1 cellular context compared by ENCODE assay signal in the genomic region with DNA sequence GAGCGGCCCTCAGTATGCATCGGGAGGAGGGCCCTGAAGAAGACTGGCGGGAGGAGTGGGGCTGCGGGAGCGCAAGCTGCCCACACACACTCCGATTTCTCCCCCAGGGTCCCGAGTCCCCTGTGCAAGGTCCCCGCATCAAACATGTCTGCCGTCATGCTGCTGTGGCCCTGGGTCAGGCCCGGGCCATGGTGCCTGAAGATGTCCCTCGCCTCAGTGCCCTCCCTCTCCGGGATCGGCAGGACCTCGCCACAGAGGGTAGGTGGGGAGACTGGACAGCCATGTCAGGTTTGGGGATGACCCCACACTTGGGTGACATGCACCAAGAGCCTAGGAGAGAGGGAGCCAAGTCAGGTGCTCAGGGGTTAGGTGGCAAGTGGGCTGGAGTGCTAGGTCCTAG.
TF ChIP-seq lines count a peak whose summit lies in the region.

No MANE protein-coding gene starts in this region.

TF ChIP-seq in K562, 482 proteins besides CTCF, POLR2A, EP300 and RAD21:
- TF ChIP-seq ZNF316 (IDR thresholded peaks at IDR 0.05) (no peak), POLR2G (IDR thresholded peaks at IDR 0.05; ENCODE audit: low read depth, low read length) (peak; percentile 65), ATF7 (IDR thresholded peaks at IDR 0.05) (no peak), TRIM24 (IDR thresholded peaks at IDR 0.05) (no peak), RBFOX2 (IDR thresholded peaks at IDR 0.05; ENCODE audit: low read depth, low read length) (peak; percentile 67), FOXM1 (IDR thresholded peaks at IDR 0.05; ENCODE audit: low read depth) (no peak), FOXM1 (CRISPR knock-in tag; IDR thresholded peaks at IDR 0.05; ENCODE audit: low read depth) (no peak), CBFA2T2 (conservative IDR thresholded peaks at IDR 0.05) (no peak), CBX8 (IDR thresholded peaks at IDR 0.05; ENCODE audit: borderline replicate concordance, extremely low read depth, low read depth, low read length, poor library complexity, severe bottlenecking) (no peak), JUN (IDR thresholded peaks at IDR 0.05; ENCODE audit: borderline replicate concordance, low read depth, low read length) (no peak), JUN (CRISPR knock-in tag; IDR thresholded peaks at IDR 0.05; ENCODE audit: borderline replicate concordance) (no peak), EWSR1 (IDR thresholded peaks at IDR 0.05; ENCODE audit: borderline replicate concordance, low read depth, partially characterized antibody) (no peak), ZNF133 (CRISPR knock-in tag; IDR thresholded peaks at IDR 0.05) (no peak), RB1 (IDR thresholded peaks at IDR 0.05; ENCODE audit: low read depth) (no peak), SMARCB1 (IDR thresholded peaks at IDR 0.05; ENCODE audit: insufficient read length, low read depth) (no peak)
- TF ChIP-seq, protein P1, sequence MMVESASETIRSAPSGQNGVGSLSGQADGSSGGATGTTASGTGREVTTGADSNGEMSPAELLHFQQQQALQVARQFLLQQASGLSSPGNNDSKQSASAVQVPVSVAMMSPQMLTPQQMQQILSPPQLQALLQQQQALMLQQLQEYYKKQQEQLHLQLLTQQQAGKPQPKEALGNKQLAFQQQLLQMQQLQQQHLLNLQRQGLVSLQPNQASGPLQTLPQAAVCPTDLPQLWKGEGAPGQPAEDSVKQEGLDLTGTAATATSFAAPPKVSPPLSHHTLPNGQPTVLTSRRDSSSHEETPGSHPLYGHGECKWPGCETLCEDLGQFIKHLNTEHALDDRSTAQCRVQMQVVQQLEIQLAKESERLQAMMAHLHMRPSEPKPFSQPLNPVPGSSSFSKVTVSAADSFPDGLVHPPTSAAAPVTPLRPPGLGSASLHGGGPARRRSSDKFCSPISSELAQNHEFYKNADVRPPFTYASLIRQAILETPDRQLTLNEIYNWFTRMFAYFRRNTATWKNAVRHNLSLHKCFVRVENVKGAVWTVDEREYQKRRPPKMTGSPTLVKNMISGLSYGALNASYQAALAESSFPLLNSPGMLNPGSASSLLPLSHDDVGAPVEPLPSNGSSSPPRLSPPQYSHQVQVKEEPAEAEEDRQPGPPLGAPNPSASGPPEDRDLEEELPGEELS (CRISPR knock-in tag; IDR thresholded peaks at IDR 0.05; ENCODE audit: borderline replicate concordance): no peak
- TF ChIP-seq, protein P2, sequence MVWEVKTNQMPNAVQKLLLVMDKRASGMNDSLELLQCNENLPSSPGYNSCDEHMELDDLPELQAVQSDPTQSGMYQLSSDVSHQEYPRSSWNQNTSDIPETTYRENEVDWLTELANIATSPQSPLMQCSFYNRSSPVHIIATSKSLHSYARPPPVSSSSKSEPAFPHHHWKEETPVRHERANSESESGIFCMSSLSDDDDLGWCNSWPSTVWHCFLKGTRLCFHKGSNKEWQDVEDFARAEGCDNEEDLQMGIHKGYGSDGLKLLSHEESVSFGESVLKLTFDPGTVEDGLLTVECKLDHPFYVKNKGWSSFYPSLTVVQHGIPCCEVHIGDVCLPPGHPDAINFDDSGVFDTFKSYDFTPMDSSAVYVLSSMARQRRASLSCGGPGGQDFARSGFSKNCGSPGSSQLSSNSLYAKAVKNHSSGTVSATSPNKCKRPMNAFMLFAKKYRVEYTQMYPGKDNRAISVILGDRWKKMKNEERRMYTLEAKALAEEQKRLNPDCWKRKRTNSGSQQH (CRISPR knock-in tag; IDR thresholded peaks at IDR 0.05): no peak
- TF ChIP-seq, protein P3, sequence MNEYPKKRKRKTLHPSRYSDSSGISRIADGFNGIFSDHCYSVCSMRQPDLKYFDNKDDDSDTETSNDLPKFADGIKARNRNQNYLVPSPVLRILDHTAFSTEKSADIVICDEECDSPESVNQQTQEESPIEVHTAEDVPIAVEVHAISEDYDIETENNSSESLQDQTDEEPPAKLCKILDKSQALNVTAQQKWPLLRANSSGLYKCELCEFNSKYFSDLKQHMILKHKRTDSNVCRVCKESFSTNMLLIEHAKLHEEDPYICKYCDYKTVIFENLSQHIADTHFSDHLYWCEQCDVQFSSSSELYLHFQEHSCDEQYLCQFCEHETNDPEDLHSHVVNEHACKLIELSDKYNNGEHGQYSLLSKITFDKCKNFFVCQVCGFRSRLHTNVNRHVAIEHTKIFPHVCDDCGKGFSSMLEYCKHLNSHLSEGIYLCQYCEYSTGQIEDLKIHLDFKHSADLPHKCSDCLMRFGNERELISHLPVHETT (CRISPR knock-in tag; conservative IDR thresholded peaks at IDR 0.05 in 1 of 2, IDR thresholded peaks at IDR 0.05 in 1 of 2): no peak
